23 cellular contexts compared by ENCODE assay signal in the genomic region with DNA sequence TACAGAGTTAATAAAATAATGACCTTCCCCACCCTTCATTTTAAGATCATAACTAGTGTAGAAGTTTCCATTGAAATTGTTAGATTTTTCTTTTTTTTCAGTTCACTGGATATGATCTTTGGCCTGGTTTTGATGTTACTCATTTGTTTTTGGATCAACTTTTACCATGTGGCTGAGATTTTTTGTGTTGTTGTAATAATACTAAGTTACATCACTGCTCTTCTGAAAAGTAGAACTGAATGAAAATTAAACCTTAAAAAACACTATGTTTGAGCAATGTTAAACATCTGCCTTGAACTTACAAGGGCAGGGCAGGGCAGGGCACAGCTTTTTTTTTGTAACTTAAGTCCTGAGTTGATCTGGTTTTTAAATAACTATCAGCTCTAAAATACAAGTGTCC.
DNase-seq lines count a peak whose midpoint lies in the region; ATAC-seq, FAIRE-seq and TF ChIP-seq lines count a peak whose summit lies in the region.
"Had no signal": no experiment of that assay in that cellular context is flagged by ENCODE, and none has a peak within 500 bp of the region (broad histone marks: within the 10 kb centered on the region; RNA-seq: fewer than 3 reads in every experiment).

No MANE protein-coding gene starts in this region.

- H3K36me3 Mint-ChIP-seq in HFFc6 (ENCODE audit: low read depth): no peaks in the 10 kb centered on the region
- H3K36me3 Mint-ChIP-seq: activated naive CD4-positive, alpha-beta T cell treated with anti-CD3 and anti-CD28 coated beads, Interleukin-2, amount 50 U/mL, for 24 hours; CD4-positive, CD25-positive, alpha-beta regulatory T cell; naive thymus-derived CD4-positive, alpha-beta T cell; stimulated activated memory B cell treated with anti-CD40 and anti-IgM and Interleukin-4, amounts not matched to agents 10 μg/mL and 1 μg/mL and 100 μg/mL, for 72 hours had no signal

- no peaks in the 10 kb centered on the region for H3K36me3 ChIP-seq in kidney (ENCODE audit: control insufficient read depth in 1 of 2, insufficient read depth in 2 of 2, low read length in 2 of 2)
- H3K36me3 ChIP-seq in vagina: no peaks in the 10 kb centered on the region
- H3K36me3 ChIP-seq in PC-9 (ENCODE audit: low read depth): no peaks in the 10 kb centered on the region
- H3K36me3 ChIP-seq: brain microvascular endothelial cell, transverse colon, WERI-Rb-1 had no signal

- DNase-seq in HFFc6: peak; percentile 10
- peak; percentile 86 for DNase-seq in fibroblast of mammary gland (ENCODE audit: low read depth)
- no peak for DNase-seq in kidney
- DNase-seq in vagina (ENCODE audit: extremely low spot score in 2 of 2): no peak
- no peak for DNase-seq in PC-9
- DNase-seq: activated CD4-positive, alpha-beta memory T cell treated with anti-CD3 and anti-CD28 coated beads, Interleukin-2, amount 10 ng/mL, durations not matched to agents 7 days and 5 days; activated T-cell treated with anti-CD3 and anti-CD28 coated beads, Interleukin-2, amount 50 U/mL, for 24 hours; brain microvascular endothelial cell; CD4-positive, CD25-positive, alpha-beta regulatory T cell; DMS153; MV-4-11; naive thymus-derived CD4-positive, alpha-beta T cell; NCI-H187 treated with DMSO at 0.1 percent for 48 hours; T-helper 1 cell; transverse colon; WERI-Rb-1 had no signal

- BruUV-seq in PC-9 (replicated peaks; lab: Mats Ljungman, UMichigan): no TSS peak

- no peaks in the 10 kb centered on the region for H3K79me2 ChIP-seq in PC-9 (ENCODE audit: low read depth)

- no peak overlapping the region for H3K4me2 ChIP-seq in PC-9

- no peak overlapping the region for H3K4me3 ChIP-seq in fibroblast of mammary gland (ENCODE audit: control insufficient read depth, low read depth, low read length)
- no peak overlapping the region for H3K4me3 ChIP-seq in kidney (ENCODE audit: low read length in 2 of 2)
- no peak overlapping the region for H3K4me3 ChIP-seq in vagina
- H3K4me3 ChIP-seq in PC-9: no peak overlapping the region
- H3K4me3 ChIP-seq: lung, transverse colon had no signal

- intact Hi-C loops in kidney (cut with DNase I) (no loop called here), vagina (cut with DNase I) (no loop called here), PC-9 (cut with micrococcal nuclease; ENCODE audit: unreplicated experiment) (no loop called here)

- H3K27me3 ChIP-seq in vagina (no peaks in the 10 kb centered on the region), PC-9 (ENCODE audit: insufficient read depth, low read depth) (no peaks in the 10 kb centered on the region)
- H3K27me3 ChIP-seq: brain microvascular endothelial cell, transverse colon had no signal

- FAIRE-seq in kidney (lab: Jason Lieb, UNC): peak; percentile 58
- FAIRE-seq: frontal cortex had no signal

- no peak for TF ChIP-seq CTCF in HFFc6 (IDR thresholded peaks at IDR 0.05)
- TF ChIP-seq CTCF in fibroblast of mammary gland (conservative IDR thresholded peaks at IDR 0.05; ENCODE audit: control insufficient read depth, insufficient read depth, low read depth, low read length): no peak
- TF ChIP-seq CTCF in kidney (IDR thresholded peaks at IDR 0.05; ENCODE audit: borderline replicate concordance, extremely low read depth, insufficient read depth): no peak
- no peak for TF ChIP-seq CTCF in vagina (IDR thresholded peaks at IDR 0.05)
- TF ChIP-seq CTCF in PC-9 (conservative IDR thresholded peaks at IDR 0.05): no peak

- peaks cover 9% of the 10 kb centered on the region for H3K4me1 Mint-ChIP-seq in HFFc6 (ENCODE audit: low read depth)
- H3K4me1 Mint-ChIP-seq: activated CD4-positive, alpha-beta memory T cell treated with anti-CD3 and anti-CD28 coated beads, Interleukin-2, amount 10 ng/mL, durations not matched to agents 7 days and 5 days; activated naive CD4-positive, alpha-beta T cell treated with anti-CD3 and anti-CD28 coated beads, Interleukin-2, amount 50 U/mL, for 24 hours; CD4-positive, CD25-positive, alpha-beta regulatory T cell; naive thymus-derived CD4-positive, alpha-beta T cell; stimulated activated memory B cell treated with anti-CD40 and anti-IgM and Interleukin-4, amounts not matched to agents 10 μg/mL and 1 μg/mL and 100 μg/mL, for 72 hours had no signal

- no peak overlapping the region for H2AFZ ChIP-seq in PC-9

- H3K27ac ChIP-seq in kidney (ENCODE audit: low read depth in 2 of 2, low read length in 2 of 2) (no peak overlapping the region), vagina (peak overlapping the region; percentile 49), PC-9 (no peak overlapping the region)
- H3K27ac ChIP-seq: brain microvascular endothelial cell, WERI-Rb-1 had no signal

- POLR2A ChIA-PET in PC-9 (lab: Charles Lee; ENCODE audit: unreplicated experiment): no interaction called here

- no peak for TF ChIP-seq POLR2A in vagina (IDR thresholded peaks at IDR 0.05)

- no peaks in the 10 kb centered on the region for H4K20me1 ChIP-seq in PC-9 (ENCODE audit: insufficient read depth)

- no peaks in the 10 kb centered on the region for H3K9me2 ChIP-seq in PC-9 (ENCODE audit: insufficient read depth)

- ATAC-seq in GM21447 (IDR thresholded peaks at IDR 0.05; ENCODE audit: unreplicated experiment) (no peak), HG02759 (IDR thresholded peaks at IDR 0.05; ENCODE audit: unreplicated experiment) (no peak)
- ATAC-seq: naive thymus-derived CD4-positive, alpha-beta T cell; stimulated activated memory B cell treated with anti-CD40 and anti-IgM and Interleukin-4, amounts not matched to agents 10 μg/mL and 1 μg/mL and 100 μg/mL, for 72 hours had no signal

- H3K4me3 Mint-ChIP-seq in HFFc6: no peak overlapping the region
- H3K4me3 Mint-ChIP-seq: activated CD4-positive, alpha-beta memory T cell treated with anti-CD3 and anti-CD28 coated beads, Interleukin-2, amount 10 ng/mL, durations not matched to agents 7 days and 5 days; activated naive CD4-positive, alpha-beta T cell treated with anti-CD3 and anti-CD28 coated beads, Interleukin-2, amount 50 U/mL, for 24 hours; activated T-cell treated with anti-CD3 and anti-CD28 coated beads, Interleukin-2, amount 50 U/mL, for 24 hours; CD4-positive, CD25-positive, alpha-beta regulatory T cell; naive thymus-derived CD4-positive, alpha-beta T cell; stimulated activated memory B cell treated with anti-CD40 and anti-IgM and Interleukin-4, amounts not matched to agents 10 μg/mL and 1 μg/mL and 100 μg/mL, for 72 hours had no signal

- H3K9me3 ChIP-seq in kidney (ENCODE audit: control insufficient read depth in 1 of 2, low read length in 2 of 2): no peaks in the 10 kb centered on the region
- H3K9me3 ChIP-seq in vagina: no peaks in the 10 kb centered on the region
- no peaks in the 10 kb centered on the region for H3K9me3 ChIP-seq in PC-9 (ENCODE audit: insufficient read depth, low read depth)
- H3K9me3 ChIP-seq: transverse colon had no signal

- no peak overlapping the region for H3K9ac ChIP-seq in kidney (ENCODE audit: low read length in 2 of 2)

- H3F3A ChIP-seq in PC-9 (ENCODE audit: insufficient read depth, low read depth): no peaks in the 10 kb centered on the region

- H3K4me1 ChIP-seq in kidney (ENCODE audit: control insufficient read depth in 1 of 2, insufficient read depth in 1 of 2, low read depth in 1 of 2, low read length in 2 of 2): no peaks in the 10 kb centered on the region
- no peaks in the 10 kb centered on the region for H3K4me1 ChIP-seq in vagina
- H3K4me1 ChIP-seq in PC-9 (replicated peaks; ENCODE audit: insufficient read depth): no peaks in the 10 kb centered on the region
- H3K4me1 ChIP-seq: transverse colon had no signal

- H3K9me3 Mint-ChIP-seq in HFFc6: no peaks in the 10 kb centered on the region

- CTCF ChIA-PET in PC-9 (lab: Charles Lee): no interaction called here

- H3K27me3 Mint-ChIP-seq in HFFc6 (ENCODE audit: insufficient read depth): no peaks in the 10 kb centered on the region
- H3K27me3 Mint-ChIP-seq: activated CD4-positive, alpha-beta memory T cell treated with anti-CD3 and anti-CD28 coated beads, Interleukin-2, amount 10 ng/mL, durations not matched to agents 7 days and 5 days; activated naive CD4-positive, alpha-beta T cell treated with anti-CD3 and anti-CD28 coated beads, Interleukin-2, amount 50 U/mL, for 24 hours; activated T-cell treated with anti-CD3 and anti-CD28 coated beads, Interleukin-2, amount 50 U/mL, for 24 hours; CD4-positive, CD25-positive, alpha-beta regulatory T cell; naive thymus-derived CD4-positive, alpha-beta T cell; progenitor cell of endocrine pancreas; stimulated activated memory B cell treated with anti-CD40 and anti-IgM and Interleukin-4, amounts not matched to agents 10 μg/mL and 1 μg/mL and 100 μg/mL, for 72 hours had no signal

- H3K27ac Mint-ChIP-seq in HFFc6: no peak overlapping the region
- H3K27ac Mint-ChIP-seq: activated CD4-positive, alpha-beta memory T cell treated with anti-CD3 and anti-CD28 coated beads, Interleukin-2, amount 10 ng/mL, durations not matched to agents 7 days and 5 days; activated naive CD4-positive, alpha-beta T cell treated with anti-CD3 and anti-CD28 coated beads, Interleukin-2, amount 50 U/mL, for 24 hours; activated T-cell treated with anti-CD3 and anti-CD28 coated beads, Interleukin-2, amount 50 U/mL, for 24 hours; CD4-positive, CD25-positive, alpha-beta regulatory T cell; naive thymus-derived CD4-positive, alpha-beta T cell; progenitor cell of endocrine pancreas; stimulated activated memory B cell treated with anti-CD40 and anti-IgM and Interleukin-4, amounts not matched to agents 10 μg/mL and 1 μg/mL and 100 μg/mL, for 72 hours had no signal

Comparison
In these comparisons a context has a peak if more than half of its experiments do, and no peak if none do; other contexts are left out.
1. DNase-seq: peak in HFFc6 (single experiment) and fibroblast of mammary gland (single experiment); none in kidney (single experiment), vagina (0 of 2) and PC-9 (0 of 2).